ENCODE assay signal across 1 cellular context in genomic region chr15:38562278-38562677, GRCh38.
TF ChIP-seq lines count a peak whose summit lies in the region.

No MANE protein-coding gene starts in this region.

TF ChIP-seq in SK-N-SH, 30 proteins besides CTCF, POLR2A, EP300 and RAD21 (continued from another document):
- TF ChIP-seq RFX5 (IDR thresholded peaks at IDR 0.05; ENCODE audit: low read length), result no peak
- no peak for TF ChIP-seq SMC3 (IDR thresholded peaks at IDR 0.05; ENCODE audit: low read depth, low read length)
